ENCODE assay signal across 8 cellular contexts in the genomic region with DNA sequence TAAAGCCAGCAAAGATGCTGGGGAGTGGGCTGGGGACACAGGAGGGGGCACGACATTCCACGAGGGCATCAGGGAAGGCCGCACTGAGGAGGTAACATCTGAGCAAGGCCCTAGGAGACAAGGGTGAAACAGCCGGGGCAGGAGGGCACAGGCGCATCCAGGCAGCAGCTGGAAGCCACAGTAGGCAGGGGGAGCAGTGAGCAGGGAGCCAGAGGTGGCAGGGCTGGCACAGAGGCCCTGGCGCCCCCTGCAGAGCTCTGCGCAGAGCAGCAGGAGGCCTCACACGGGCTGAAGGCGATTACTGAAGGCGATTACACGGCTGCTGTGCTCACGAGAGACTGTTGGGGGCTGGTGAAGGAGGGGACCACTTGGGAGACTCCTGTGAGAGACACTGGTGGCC. TPM values are rescaled to one million over a fixed set of nuclear protein-coding genes. Genes with fewer than 3 reads are reported as not detected.
DNase-seq lines count a peak whose midpoint lies in the region; ATAC-seq and TF ChIP-seq lines count a peak whose summit lies in the region.

No MANE protein-coding gene starts in this region.

- 70% methylated on average over 6 of the region's 12 CpGs for WGBS in SK-N-SH (ENCODE audit: low lambda C conversion rate)

- peak; percentile 34; the same call in 1 of the 2 replicates for TF ChIP-seq RAD21 in SK-N-SH (IDR thresholded peaks at IDR 0.05; ENCODE audit: low read length)

- H3K9me3 ChIP-seq in SK-N-SH, result no peaks in the 10 kb centered on the region

- CTCF ChIA-PET in AG04449 (lab: Yijun Ruan, JAX), result interaction anchor here (1.0 to 1.5 kb wide), 7 partner anchors 9 to 225 kb away, joined by 3 to 5 read pairs (median 4); no protein-coding TSS in a partner anchor
- CTCF ChIA-PET in SK-N-SH (lab: Yijun Ruan, JAX), result interaction anchor here (0.8 to 4.4 kb wide), 7 partner anchors 12 to 223 kb away, joined by 3 to 23 read pairs (median 3); partner anchors contain the start of genes PRELID1 and RAB24

- H3K27ac ChIP-seq in SK-N-SH (ENCODE audit: low read depth in 2 of 2, low read length in 1 of 2), result no peak overlapping the region

- H3K79me2 ChIP-seq in SK-N-SH (ENCODE audit: insufficient read depth), result peaks cover 18% of the 10 kb centered on the region; the same call in 1 of the 2 replicates

- intact Hi-C loops in left ventricle myocardium superior (cut with micrococcal nuclease), result no loop called here

- H3K4me3 ChIP-seq in AG04449 (ENCODE audit: low read depth, low read length), result no peak overlapping the region
- H3K4me3 ChIP-seq in GM12875 (ENCODE audit: low read depth, low read length), result no peak overlapping the region
- H3K4me3 ChIP-seq in SK-N-SH (ENCODE audit: low read depth in 2 of 2, low read length in 1 of 2), result no peak overlapping the region

- peak; percentile 8 for ATAC-seq in left ventricle myocardium superior
- no peak for ATAC-seq in HG03159 (IDR thresholded peaks at IDR 0.05; ENCODE audit: unreplicated experiment)

- no peaks in the 10 kb centered on the region for H3K4me1 ChIP-seq in SK-N-SH (ENCODE audit: control insufficient read depth in 1 of 2, insufficient read depth in 2 of 2, low read depth in 1 of 2, low read length in 1 of 2)

- TF ChIP-seq CTCF in AG04449 (IDR thresholded peaks at IDR 0.05; ENCODE audit: insufficient read depth, low read length, missing control alignments), result peak; percentile 49
- TF ChIP-seq CTCF in GM12875 (IDR thresholded peaks at IDR 0.05; ENCODE audit: borderline replicate concordance, insufficient read depth, low read depth, low read length), result 0 out of 2 replicates have a peak, but pooled peaks have one; percentile 28
- TF ChIP-seq CTCF in SK-N-SH (IDR thresholded peaks at IDR 0.05), result peak; percentile 51

- H3K9ac ChIP-seq in SK-N-SH, result no peak overlapping the region

- DNase-seq in AG04449 (ENCODE audit: low read depth, low spot score), result no peak
- peak; percentile 77 for DNase-seq in SK-N-SH
- DNase-seq in left ventricle myocardium superior, result no peak
- no peak for DNase-seq in ecto neural progenitor cell (ENCODE audit: low spot score)
- DNase-seq in NCI-H1930 (lab: John Stamatoyannopoulos, UW), result no peak
- no peak for DNase-seq in DMS153 treated with DMSO at 0.1 percent for 48 hours (lab: John Stamatoyannopoulos, UW; ENCODE audit: unreplicated experiment)

- TF ChIP-seq EP300 in SK-N-SH (IDR thresholded peaks at IDR 0.05; ENCODE audit: borderline replicate concordance in 1 of 2, low read depth in 1 of 2, low read length in 1 of 2), result no peak

- H3K4me2 ChIP-seq in SK-N-SH, result no peak overlapping the region

- POLR2A ChIA-PET in AG04449 (lab: Yijun Ruan, JAX) (no interaction called here), SK-N-SH (lab: Yijun Ruan, JAX) (no interaction called here)

- no peak overlapping the region for H2AFZ ChIP-seq in SK-N-SH (ENCODE audit: low read depth)

- H3K9me2 ChIP-seq in SK-N-SH, result no peaks in the 10 kb centered on the region

- peaks cover 4% of the 10 kb centered on the region; the same call in 1 of the 2 replicates for H4K20me1 ChIP-seq in SK-N-SH (ENCODE audit: insufficient read depth)

- no peaks in the 10 kb centered on the region for H3K27me3 ChIP-seq in SK-N-SH (ENCODE audit: insufficient read depth)

- no peaks in the 10 kb centered on the region for H3F3A ChIP-seq in SK-N-SH (replicated peaks; ENCODE audit: insufficient read depth)

- peaks cover 3 to 77% of the 10 kb centered on the region in 2 experiments for H3K36me3 ChIP-seq in SK-N-SH (replicated peaks in 1 of 2; ENCODE audit: control insufficient read depth in 1 of 2, insufficient read depth in 2 of 2, low read length in 1 of 2)

TF ChIP-seq in SK-N-SH, 30 proteins besides CTCF, POLR2A, EP300 and RAD21:
- TF ChIP-seq USF1 (IDR thresholded peaks at IDR 0.05; ENCODE audit: borderline replicate concordance, low read depth) (no peak), SMC3 (IDR thresholded peaks at IDR 0.05; ENCODE audit: low read depth, low read length) (peak; percentile 32; the same call in 1 of the 2 replicates)

RNA-seq across cellular contexts. Expression of gene LMAN2, which starts 15.4 kb away (rescaled TPM):
- 380 and 500 TPM in 2 replicates for polyA plus RNA-seq in SK-N-SH (2012; rRNA removed)
- 314 and 316 TPM in 2 replicates for polyA plus RNA-seq in SK-N-SH (2012; cell fraction: cytosol; rRNA removed)
- polyA plus RNA-seq in SK-N-SH (2012; cell fraction: nucleus; rRNA removed), result 380 and 476 TPM in 2 replicates
- total RNA-seq in left ventricle myocardium superior, result 61.2 TPM

RNA-seq across cellular contexts. Expression of gene RGS14, which starts 21.6 kb away (rescaled TPM):
- polyA plus RNA-seq in SK-N-SH (2012; rRNA removed), result 26.5 and 27.6 TPM in 2 replicates
- polyA plus RNA-seq in SK-N-SH (2012; cell fraction: cytosol; rRNA removed), result 11.1 and 16.3 TPM in 2 replicates
- 31.0 and 67.8 TPM in 2 replicates for polyA plus RNA-seq in SK-N-SH (2012; cell fraction: nucleus; rRNA removed)
- total RNA-seq in left ventricle myocardium superior, result 2.0 TPM

RNA-seq across cellular contexts. Expression of gene MXD3, which starts 24.4 kb away (rescaled TPM):
- polyA plus RNA-seq in SK-N-SH (2012; rRNA removed), result 22.6 and 23.1 TPM in 2 replicates
- 5.8 and 10.4 TPM in 2 replicates for polyA plus RNA-seq in SK-N-SH (2012; cell fraction: cytosol; rRNA removed)
- polyA plus RNA-seq in SK-N-SH (2012; cell fraction: nucleus; rRNA removed), result 81.3 and 94.3 TPM in 2 replicates
- total RNA-seq in left ventricle myocardium superior, result 1.7 TPM

RNA-seq across cellular contexts. Expression of gene PRELID1, which starts 32.5 kb away (rescaled TPM):
- polyA plus RNA-seq in SK-N-SH (2012; rRNA removed), result 344 TPM in 2 replicates
- polyA plus RNA-seq in SK-N-SH (2012; cell fraction: cytosol; rRNA removed), result 275 and 308 TPM in 2 replicates
- polyA plus RNA-seq in SK-N-SH (2012; cell fraction: nucleus; rRNA removed), result 121 and 150 TPM in 2 replicates
- 35.2 TPM for total RNA-seq in left ventricle myocardium superior

RNA-seq across cellular contexts. Expression of gene RAB24, which starts 32.6 kb away (rescaled TPM):
- 101 and 117 TPM in 2 replicates for polyA plus RNA-seq in SK-N-SH (2012; rRNA removed)
- 51.5 and 65.6 TPM in 2 replicates for polyA plus RNA-seq in SK-N-SH (2012; cell fraction: cytosol; rRNA removed)
- polyA plus RNA-seq in SK-N-SH (2012; cell fraction: nucleus; rRNA removed), result 383 and 489 TPM in 2 replicates
- total RNA-seq in left ventricle myocardium superior, result 21.6 TPM
